In the genomic region with DNA sequence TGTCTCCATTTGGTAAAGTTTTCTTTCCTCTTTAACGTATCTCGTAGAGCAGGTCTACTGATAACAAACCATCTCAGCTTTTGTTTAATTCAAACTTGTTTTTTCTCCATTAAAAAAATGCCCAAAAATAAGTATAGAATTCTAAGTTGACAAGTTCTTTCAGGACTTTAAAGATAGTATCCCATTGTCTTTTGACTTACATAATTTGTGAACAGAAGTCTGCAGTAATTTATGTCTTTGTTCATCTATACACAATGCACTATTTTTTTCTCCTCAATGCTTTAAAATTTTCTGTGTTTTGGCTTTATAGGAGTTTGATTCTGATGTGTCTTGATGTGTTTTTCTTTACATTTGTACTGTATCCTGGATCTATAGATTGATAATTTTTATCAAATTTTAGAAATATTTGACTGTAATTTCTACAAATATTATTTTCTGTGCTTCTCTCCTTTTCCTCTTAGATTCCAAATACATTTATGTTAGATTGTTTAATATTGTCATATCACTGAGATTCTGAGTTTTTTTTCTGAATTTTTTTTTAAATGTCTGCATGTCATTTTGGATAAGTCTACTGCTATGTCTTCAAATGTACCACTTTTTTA, we compare ENCODE assay signal across 16 cellular contexts.
DNase-seq lines count a peak whose midpoint lies in the region; ATAC-seq, FAIRE-seq and TF ChIP-seq lines count a peak whose summit lies in the region.
"Had no signal": no experiment of that assay in that cellular context is flagged by ENCODE, and none has a peak within 500 bp of the region (broad histone marks: within the 10 kb centered on the region; RNA-seq: fewer than 3 reads in every experiment).

No MANE protein-coding gene starts in this region.

- CTCF ChIA-PET in WTC11 (lab: Charles Lee), result interaction anchor here (1.2 kb wide), 1 partner anchor 33 kb away, joined by 4 read pairs; no protein-coding TSS in a partner anchor

- peak; percentile 23 for FAIRE-seq in GM19239 (lab: Jason Lieb, UNC)
- FAIRE-seq: GM12878, GM18507 had no signal

- H3K4me3 Mint-ChIP-seq in WTC11, result no peak overlapping the region
- H3K4me3 Mint-ChIP-seq: CD8-positive, alpha-beta T cell had no signal

- no peaks in the 10 kb centered on the region for H3K4me1 Mint-ChIP-seq in WTC11

- peak; percentile 8 for DNase-seq in DMS 273 treated with DMSO at 0.1 percent for 48 hours (lab: John Stamatoyannopoulos, UW)
- DNase-seq in GM19239 (ENCODE audit: insufficient read length, low spot score), result no peak
- DNase-seq in NCI-H2227 (lab: John Stamatoyannopoulos, UW; ENCODE audit: unreplicated experiment), result peak; percentile 14
- no peak for DNase-seq in WTC11 (ENCODE audit: low spot score)
- DNase-seq in cerebellum (ENCODE audit: low spot score), result no peak
- no peak for DNase-seq in dedifferentiated amniotic fluid mesenchymal stem cell (ENCODE audit: extremely low spot score)
- no peak for DNase-seq in NCI-H1048 (lab: John Stamatoyannopoulos, UW)
- DNase-seq: CD8-positive, alpha-beta T cell; HCEC 1CT; MG63; NCI-H446 treated with DMSO at 0.1 percent for 48 hours; NCI-H774; SHP77 treated with DMSO at 0.1 percent for 48 hours had no signal

- H3K36me3 Mint-ChIP-seq in WTC11, result peaks cover 13% of the 10 kb centered on the region
- H3K36me3 Mint-ChIP-seq: CD8-positive, alpha-beta T cell had no signal

- no peak for TF ChIP-seq CTCF in WTC11 (IDR thresholded peaks at IDR 0.05)

- H3K27me3 Mint-ChIP-seq in WTC11 (ENCODE audit: low read depth), result no peaks in the 10 kb centered on the region; the same call in 1 of the 2 replicates

- no peak for ATAC-seq in WTC11
- ATAC-seq in GM21619 (IDR thresholded peaks at IDR 0.05; ENCODE audit: unreplicated experiment), result no peak
- ATAC-seq: CD8-positive, alpha-beta T cell; GM12878 had no signal

- H3K27ac Mint-ChIP-seq in WTC11, result no peak overlapping the region
- H3K27ac Mint-ChIP-seq: CD8-positive, alpha-beta T cell had no signal

- POLR2A ChIA-PET in WTC11 (lab: Charles Lee), result no interaction called here

- peaks cover 26% of the 10 kb centered on the region for H3K9me3 Mint-ChIP-seq in WTC11
- H3K9me3 Mint-ChIP-seq: CD8-positive, alpha-beta T cell had no signal

TF ChIP-seq in WTC11, 78 proteins besides CTCF, POLR2A, EP300 and RAD21:
- TF ChIP-seq, protein P1, sequence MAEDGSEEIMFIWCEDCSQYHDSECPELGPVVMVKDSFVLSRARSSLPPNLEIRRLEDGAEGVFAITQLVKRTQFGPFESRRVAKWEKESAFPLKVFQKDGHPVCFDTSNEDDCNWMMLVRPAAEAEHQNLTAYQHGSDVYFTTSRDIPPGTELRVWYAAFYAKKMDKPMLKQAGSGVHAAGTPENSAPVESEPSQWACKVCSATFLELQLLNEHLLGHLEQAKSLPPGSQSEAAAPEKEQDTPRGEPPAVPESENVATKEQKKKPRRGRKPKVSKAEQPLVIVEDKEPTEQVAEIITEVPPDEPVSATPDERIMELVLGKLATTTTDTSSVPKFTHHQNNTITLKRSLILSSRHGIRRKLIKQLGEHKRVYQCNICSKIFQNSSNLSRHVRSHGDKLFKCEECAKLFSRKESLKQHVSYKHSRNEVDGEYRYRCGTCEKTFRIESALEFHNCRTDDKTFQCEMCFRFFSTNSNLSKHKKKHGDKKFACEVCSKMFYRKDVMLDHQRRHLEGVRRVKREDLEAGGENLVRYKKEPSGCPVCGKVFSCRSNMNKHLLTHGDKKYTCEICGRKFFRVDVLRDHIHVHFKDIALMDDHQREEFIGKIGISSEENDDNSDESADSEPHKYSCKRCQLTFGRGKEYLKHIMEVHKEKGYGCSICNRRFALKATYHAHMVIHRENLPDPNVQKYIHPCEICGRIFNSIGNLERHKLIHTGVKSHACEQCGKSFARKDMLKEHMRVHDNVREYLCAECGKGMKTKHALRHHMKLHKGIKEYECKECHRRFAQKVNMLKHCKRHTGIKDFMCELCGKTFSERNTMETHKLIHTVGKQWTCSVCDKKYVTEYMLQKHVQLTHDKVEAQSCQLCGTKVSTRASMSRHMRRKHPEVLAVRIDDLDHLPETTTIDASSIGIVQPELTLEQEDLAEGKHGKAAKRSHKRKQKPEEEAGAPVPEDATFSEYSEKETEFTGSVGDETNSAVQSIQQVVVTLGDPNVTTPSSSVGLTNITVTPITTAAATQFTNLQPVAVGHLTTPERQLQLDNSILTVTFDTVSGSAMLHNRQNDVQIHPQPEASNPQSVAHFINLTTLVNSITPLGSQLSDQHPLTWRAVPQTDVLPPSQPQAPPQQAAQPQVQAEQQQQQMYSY (CRISPR knock-in tag; IDR thresholded peaks at IDR 0.05), result no peak
- peak; percentile 96 for TF ChIP-seq ZNF317 (CRISPR knock-in tag; IDR thresholded peaks at IDR 0.05; ENCODE audit: borderline replicate concordance, low read depth)

Comparison
In these comparisons a context has a peak if more than half of its experiments do, and no peak if none do; other contexts are left out.
1. DNase-seq: peak in DMS 273 treated with DMSO at 0.1 percent for 48 hours (single experiment) and NCI-H2227 (single experiment); none in GM19239 (single experiment), WTC11 (single experiment), cerebellum (single experiment), dedifferentiated amniotic fluid mesenchymal stem cell (single experiment) and NCI-H1048 (single experiment).